ENCODE assay signal across 23 cellular contexts in genomic region chr15:39279331-39279730, GRCh38.
DNase-seq lines count a peak whose midpoint lies in the region; ATAC-seq and TF ChIP-seq lines count a peak whose summit lies in the region.
"Had no signal": no experiment of that assay in that cellular context is flagged by ENCODE, and none has a peak within 500 bp of the region (broad histone marks: within the 10 kb centered on the region; RNA-seq: fewer than 3 reads in every experiment).

No MANE protein-coding gene starts in this region.

- in situ Hi-C loops in GM13977 (cut with MboI; ENCODE audit: low pct_unique_long_range_greater_than_20kb, low sequenced_read_pairs, unreplicated experiment), result no loop called here

- peak; percentile 60 for DNase-seq in GM04504 (ENCODE audit: low read depth)
- DNase-seq in dedifferentiated amniotic fluid mesenchymal stem cell (ENCODE audit: extremely low spot score), result peak; percentile 48
- DNase-seq in foreskin fibroblast, result peak; percentile 67 to 73
- no peak for DNase-seq in activated naive CD4-positive, alpha-beta T cell treated with anti-CD3 and anti-CD28 coated beads for 36 hours
- DNase-seq in GM13977 (ENCODE audit: low spot score), result no peak
- no peak for DNase-seq in NCI-H345 (lab: John Stamatoyannopoulos, UW)
- DNase-seq: ACHN; CD4-positive, CD25-positive, alpha-beta regulatory T cell; COR-L47; DMS153; H7; KG1; NCI-H1417 treated with DMSO at 0.1 percent for 48 hours; NCI-H187 treated with DMSO at 0.1 percent for 48 hours; NCI-H226; NCI-H524 treated with DMSO at 0.1 percent for 48 hours; PC-3; RPMI8226; SHP77 treated with DMSO at 0.1 percent for 48 hours had no signal

- H3K36me3 Mint-ChIP-seq in activated naive CD4-positive, alpha-beta T cell treated with anti-CD3 and anti-CD28 coated beads for 36 hours (ENCODE audit: low read depth), result no peaks in the 10 kb centered on the region
- no peaks in the 10 kb centered on the region for H3K36me3 Mint-ChIP-seq in stimulated activated memory B cell treated with anti-CD40 and anti-IgM and Interleukin-4, amounts not matched to agents 10 μg/mL and 1 μg/mL and 100 μg/mL, for 72 hours
- H3K36me3 Mint-ChIP-seq: CD4-positive, CD25-positive, alpha-beta regulatory T cell had no signal

- H3K9me3 Mint-ChIP-seq in activated naive CD4-positive, alpha-beta T cell treated with anti-CD3 and anti-CD28 coated beads for 36 hours, result peaks cover 10% of the 10 kb centered on the region
- H3K9me3 Mint-ChIP-seq in stimulated activated memory B cell treated with anti-CD40 and anti-IgM and Interleukin-4, amounts not matched to agents 10 μg/mL and 1 μg/mL and 100 μg/mL, for 72 hours, result peaks cover 7% of the 10 kb centered on the region

- no peak overlapping the region for H3K27ac Mint-ChIP-seq in activated naive CD4-positive, alpha-beta T cell treated with anti-CD3 and anti-CD28 coated beads for 36 hours
- no peak overlapping the region for H3K27ac Mint-ChIP-seq in stimulated activated memory B cell treated with anti-CD40 and anti-IgM and Interleukin-4, amounts not matched to agents 10 μg/mL and 1 μg/mL and 100 μg/mL, for 72 hours
- H3K27ac Mint-ChIP-seq: B cell; CD4-positive, CD25-positive, alpha-beta regulatory T cell had no signal

- TF ChIP-seq CTCF in foreskin fibroblast (IDR thresholded peaks at IDR 0.05; ENCODE audit: low read depth, low read length) (no peak), GM13977 (IDR thresholded peaks at IDR 0.05; ENCODE audit: extremely low read depth, insufficient read depth, missing control alignments) (no peak)

- CTCF ChIA-PET in activated naive CD4-positive, alpha-beta T cell treated with anti-CD3 and anti-CD28 coated beads for 36 hours (lab: Charles Lee), result interaction anchor here (0.7 kb wide), 1 partner anchor 234 kb away, joined by 4 read pairs; no protein-coding TSS in a partner anchor

- H3K27me3 Mint-ChIP-seq in activated naive CD4-positive, alpha-beta T cell treated with anti-CD3 and anti-CD28 coated beads for 36 hours (ENCODE audit: low read depth), result peaks cover 2% of the 10 kb centered on the region
- H3K27me3 Mint-ChIP-seq in stimulated activated memory B cell treated with anti-CD40 and anti-IgM and Interleukin-4, amounts not matched to agents 10 μg/mL and 1 μg/mL and 100 μg/mL, for 72 hours, result no peaks in the 10 kb centered on the region
- H3K27me3 Mint-ChIP-seq: B cell had no signal

- H3K4me1 Mint-ChIP-seq in activated naive CD4-positive, alpha-beta T cell treated with anti-CD3 and anti-CD28 coated beads for 36 hours (ENCODE audit: low read depth), result no peaks in the 10 kb centered on the region
- H3K4me1 Mint-ChIP-seq in stimulated activated memory B cell treated with anti-CD40 and anti-IgM and Interleukin-4, amounts not matched to agents 10 μg/mL and 1 μg/mL and 100 μg/mL, for 72 hours, result no peaks in the 10 kb centered on the region
- H3K4me1 Mint-ChIP-seq: B cell; CD4-positive, CD25-positive, alpha-beta regulatory T cell had no signal

- intact Hi-C loops in activated naive CD4-positive, alpha-beta T cell treated with anti-CD3 and anti-CD28 coated beads for 36 hours (cut with micrococcal nuclease), result no loop called here

- no peak overlapping the region for H3K4me3 ChIP-seq in foreskin fibroblast (ENCODE audit: low read depth in 1 of 2, low read length in 2 of 2)

- no peak for ATAC-seq in stimulated activated memory B cell treated with anti-CD40 and anti-IgM and Interleukin-4, amounts not matched to agents 10 μg/mL and 1 μg/mL and 100 μg/mL, for 72 hours
- ATAC-seq: HepG2, PC-3, SK-N-SH treated with all-trans-retinoic acid at 6 μM for 48 hours had no signal

- H3K4me3 Mint-ChIP-seq in activated naive CD4-positive, alpha-beta T cell treated with anti-CD3 and anti-CD28 coated beads for 36 hours, result no peak overlapping the region
- no peak overlapping the region for H3K4me3 Mint-ChIP-seq in stimulated activated memory B cell treated with anti-CD40 and anti-IgM and Interleukin-4, amounts not matched to agents 10 μg/mL and 1 μg/mL and 100 μg/mL, for 72 hours
- H3K4me3 Mint-ChIP-seq: B cell; CD4-positive, CD25-positive, alpha-beta regulatory T cell had no signal

Comparison
In these comparisons a context has a peak if more than half of its experiments do, and no peak if none do; other contexts are left out.
1. DNase-seq: peak in GM04504 (single experiment), dedifferentiated amniotic fluid mesenchymal stem cell (single experiment) and foreskin fibroblast (2 of 2); none in activated naive CD4-positive, alpha-beta T cell treated with anti-CD3 and anti-CD28 coated beads for 36 hours (single experiment), GM13977 (single experiment) and NCI-H345 (single experiment).